Comparison of ENCODE assay signal across 1 cellular context in the genomic region with DNA sequence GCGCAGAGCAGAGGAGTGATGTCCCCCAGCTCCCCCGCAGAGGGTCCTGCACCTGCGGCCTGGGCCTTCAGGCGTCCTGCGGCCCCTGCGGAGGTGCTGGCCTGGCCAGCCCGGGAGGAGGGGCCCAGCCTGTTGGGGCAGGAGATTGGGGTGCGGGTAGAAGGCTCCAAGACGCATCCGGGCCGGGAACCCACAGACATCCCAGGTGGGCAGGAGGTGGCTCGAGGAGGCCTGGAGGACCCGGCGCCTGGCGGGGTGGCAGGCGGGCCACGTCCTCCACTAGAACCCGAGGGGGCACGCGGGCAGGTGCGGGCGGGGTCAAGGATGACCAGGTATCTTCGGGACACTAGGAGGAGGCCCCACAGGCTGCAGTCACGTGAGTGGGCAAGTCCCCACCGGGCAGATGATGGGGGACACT.
TF ChIP-seq lines count a peak whose summit lies in the region.

No MANE protein-coding gene starts in this region.

TF ChIP-seq in HepG2, 621 proteins besides CTCF, POLR2A, EP300 and RAD21:
- 0 out of 2 replicates have a peak, but pooled peaks have one; percentile 16 for TF ChIP-seq EEA1 (CRISPR knock-in tag; IDR thresholded peaks at IDR 0.05; ENCODE audit: borderline replicate concordance)
- TF ChIP-seq, protein P1, sequence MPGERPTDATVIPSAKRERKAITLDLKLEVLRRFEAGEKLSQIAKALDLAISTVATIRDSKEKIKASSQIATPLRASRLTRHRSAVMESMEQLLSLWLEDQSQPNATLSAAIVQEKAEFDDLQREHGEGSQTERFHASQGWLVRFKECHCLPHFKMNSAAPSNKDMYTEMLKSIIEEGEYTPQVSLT (CRISPR knock-in tag; IDR thresholded peaks at IDR 0.05; ENCODE audit: borderline replicate concordance, low read depth) = no peak
- no peak for TF ChIP-seq ETV5 (CRISPR knock-in tag; IDR thresholded peaks at IDR 0.05; ENCODE audit: borderline replicate concordance)
- TF ChIP-seq PCBP1 (IDR thresholded peaks at IDR 0.05; ENCODE audit: borderline replicate concordance, low read depth, low read length) = 0 out of 2 replicates have a peak, but pooled peaks have one; percentile 47
- TF ChIP-seq ZEB1 (IDR thresholded peaks at IDR 0.05; ENCODE audit: insufficient replicate concordance, low read depth) = no peak
- no peak for TF ChIP-seq MTA1 (CRISPR knock-in tag; IDR thresholded peaks at IDR 0.05; ENCODE audit: borderline replicate concordance)
- TF ChIP-seq, protein P2, sequence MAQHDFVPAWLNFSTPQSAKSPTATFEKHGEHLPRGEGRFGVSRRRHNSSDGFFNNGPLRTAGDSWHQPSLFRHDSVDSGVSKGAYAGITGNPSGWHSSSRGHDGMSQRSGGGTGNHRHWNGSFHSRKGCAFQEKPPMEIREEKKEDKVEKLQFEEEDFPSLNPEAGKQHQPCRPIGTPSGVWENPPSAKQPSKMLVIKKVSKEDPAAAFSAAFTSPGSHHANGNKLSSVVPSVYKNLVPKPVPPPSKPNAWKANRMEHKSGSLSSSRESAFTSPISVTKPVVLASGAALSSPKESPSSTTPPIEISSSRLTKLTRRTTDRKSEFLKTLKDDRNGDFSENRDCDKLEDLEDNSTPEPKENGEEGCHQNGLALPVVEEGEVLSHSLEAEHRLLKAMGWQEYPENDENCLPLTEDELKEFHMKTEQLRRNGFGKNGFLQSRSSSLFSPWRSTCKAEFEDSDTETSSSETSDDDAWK (CRISPR knock-in tag; IDR thresholded peaks at IDR 0.05) = no peak
- TF ChIP-seq AGO1 (IDR thresholded peaks at IDR 0.05; ENCODE audit: low read depth, low read length, poor library complexity, severe bottlenecking) = peak; percentile 81
- TF ChIP-seq GATAD1 (CRISPR knock-in tag; IDR thresholded peaks at IDR 0.05) = no peak
- TF ChIP-seq, protein P3, sequence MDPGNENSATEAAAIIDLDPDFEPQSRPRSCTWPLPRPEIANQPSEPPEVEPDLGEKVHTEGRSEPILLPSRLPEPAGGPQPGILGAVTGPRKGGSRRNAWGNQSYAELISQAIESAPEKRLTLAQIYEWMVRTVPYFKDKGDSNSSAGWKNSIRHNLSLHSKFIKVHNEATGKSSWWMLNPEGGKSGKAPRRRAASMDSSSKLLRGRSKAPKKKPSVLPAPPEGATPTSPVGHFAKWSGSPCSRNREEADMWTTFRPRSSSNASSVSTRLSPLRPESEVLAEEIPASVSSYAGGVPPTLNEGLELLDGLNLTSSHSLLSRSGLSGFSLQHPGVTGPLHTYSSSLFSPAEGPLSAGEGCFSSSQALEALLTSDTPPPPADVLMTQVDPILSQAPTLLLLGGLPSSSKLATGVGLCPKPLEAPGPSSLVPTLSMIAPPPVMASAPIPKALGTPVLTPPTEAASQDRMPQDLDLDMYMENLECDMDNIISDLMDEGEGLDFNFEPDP (CRISPR knock-in tag; conservative IDR thresholded peaks at IDR 0.05) = no peak
- TF ChIP-seq ZNF839 (CRISPR knock-in tag; IDR thresholded peaks at IDR 0.05; ENCODE audit: borderline replicate concordance) = no peak
- TF ChIP-seq, protein P4, sequence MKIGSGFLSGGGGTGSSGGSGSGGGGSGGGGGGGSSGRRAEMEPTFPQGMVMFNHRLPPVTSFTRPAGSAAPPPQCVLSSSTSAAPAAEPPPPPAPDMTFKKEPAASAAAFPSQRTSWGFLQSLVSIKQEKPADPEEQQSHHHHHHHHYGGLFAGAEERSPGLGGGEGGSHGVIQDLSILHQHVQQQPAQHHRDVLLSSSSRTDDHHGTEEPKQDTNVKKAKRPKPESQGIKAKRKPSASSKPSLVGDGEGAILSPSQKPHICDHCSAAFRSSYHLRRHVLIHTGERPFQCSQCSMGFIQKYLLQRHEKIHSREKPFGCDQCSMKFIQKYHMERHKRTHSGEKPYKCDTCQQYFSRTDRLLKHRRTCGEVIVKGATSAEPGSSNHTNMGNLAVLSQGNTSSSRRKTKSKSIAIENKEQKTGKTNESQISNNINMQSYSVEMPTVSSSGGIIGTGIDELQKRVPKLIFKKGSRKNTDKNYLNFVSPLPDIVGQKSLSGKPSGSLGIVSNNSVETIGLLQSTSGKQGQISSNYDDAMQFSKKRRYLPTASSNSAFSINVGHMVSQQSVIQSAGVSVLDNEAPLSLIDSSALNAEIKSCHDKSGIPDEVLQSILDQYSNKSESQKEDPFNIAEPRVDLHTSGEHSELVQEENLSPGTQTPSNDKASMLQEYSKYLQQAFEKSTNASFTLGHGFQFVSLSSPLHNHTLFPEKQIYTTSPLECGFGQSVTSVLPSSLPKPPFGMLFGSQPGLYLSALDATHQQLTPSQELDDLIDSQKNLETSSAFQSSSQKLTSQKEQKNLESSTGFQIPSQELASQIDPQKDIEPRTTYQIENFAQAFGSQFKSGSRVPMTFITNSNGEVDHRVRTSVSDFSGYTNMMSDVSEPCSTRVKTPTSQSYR (CRISPR knock-in tag; IDR thresholded peaks at IDR 0.05; ENCODE audit: borderline replicate concordance) = no peak
- TF ChIP-seq RBFOX2 (IDR thresholded peaks at IDR 0.05; ENCODE audit: low read depth, low read length) = peak; percentile 53
- no peak for TF ChIP-seq HDAC1 (CRISPR knock-in tag; IDR thresholded peaks at IDR 0.05)
- no peak for TF ChIP-seq ZNF883 (CRISPR knock-in tag; IDR thresholded peaks at IDR 0.05; ENCODE audit: not compliant biosample characterization)
- TF ChIP-seq AGO2 (optimal IDR thresholded peaks at IDR 0.05; ENCODE audit: low read depth, low read length) = peak; percentile 74
- no peak for TF ChIP-seq CHCHD3 (CRISPR knock-in tag; IDR thresholded peaks at IDR 0.05)
